In genomic region chr21:34022557-34023335, GRCh38 we compare ENCODE assay signal across 8 cellular contexts. TPM values are rescaled to one million over a fixed set of nuclear protein-coding genes. Genes with fewer than 3 reads are reported as not detected.
A peak's percentile ranks its signal among the peaks of the same experiment; 100 is the strongest.
DNase-seq lines count a peak whose midpoint lies in the region; ATAC-seq, FAIRE-seq and TF ChIP-seq lines count a peak whose summit lies in the region.

No MANE protein-coding gene starts in this region.

- H3K79me2 ChIP-seq in Karpas-422 (ENCODE audit: low read length) = no peaks in the 10 kb centered on the region

- peak overlapping the region in 6 of 10 experiments; percentile 5 to 56 (median 30); a peak in 6 of 20 replicates for H3K4me3 ChIP-seq in BLaER1 treated with 17β-estradiol and CSF1 and Interleukin-3, amounts not matched to agents 10 nM and 100 nM
- no peak overlapping the region for H3K4me3 ChIP-seq in Karpas-422 (ENCODE audit: low read length)

- TF ChIP-seq POLR2A in erythroblast (IDR thresholded peaks at IDR 0.05; ENCODE audit: low read length) = no peak

- TF ChIP-seq CTCF in WTC11 (IDR thresholded peaks at IDR 0.05) (no peak), mesothelial cell of epicardium (IDR thresholded peaks at IDR 0.05; ENCODE audit: unreplicated experiment) (no peak)

- H4K20me1 ChIP-seq in BLaER1 treated with 17β-estradiol and CSF1 and Interleukin-3, amounts not matched to agents 10 nM and 100 nM = no peaks in the 10 kb centered on the region
- H4K20me1 ChIP-seq in Karpas-422 (ENCODE audit: insufficient read depth, low read depth, low read length) = no peaks in the 10 kb centered on the region

- peak overlapping the region; percentile 65 to 89 (median 79) for H3K4me2 ChIP-seq in BLaER1 treated with 17β-estradiol and CSF1 and Interleukin-3, amounts not matched to agents 10 nM and 100 nM
- H3K4me2 ChIP-seq in Karpas-422 (ENCODE audit: low read depth, low read length, poor library complexity, severe bottlenecking) = peak overlapping the region; percentile 18

- H3K27me3 Mint-ChIP-seq in WTC11 (ENCODE audit: low read depth) (no peaks in the 10 kb centered on the region; the same call in 1 of the 2 replicates), mesothelial cell of epicardium (ENCODE audit: low read depth) (no peaks in the 10 kb centered on the region)

- no peaks in the 10 kb centered on the region for H3K36me3 ChIP-seq in BLaER1 treated with 17β-estradiol and CSF1 and Interleukin-3, amounts not matched to agents 10 nM and 100 nM
- peaks cover 7% of the 10 kb centered on the region; the same call in 1 of the 2 replicates for H3K36me3 ChIP-seq in Karpas-422 (ENCODE audit: insufficient read depth, low read length)

- no peak for FAIRE-seq in urothelium cell line (lab: Jason Lieb, UNC)

- H3K36me3 Mint-ChIP-seq in WTC11 = no peaks in the 10 kb centered on the region
- H3K36me3 Mint-ChIP-seq in mesothelial cell of epicardium = peaks cover 8% of the 10 kb centered on the region

- H3K9me3 Mint-ChIP-seq in WTC11 (peaks cover under 1% of the 10 kb centered on the region), mesothelial cell of epicardium (peaks cover 8% of the 10 kb centered on the region)

- peak; percentile 51 for ATAC-seq in WTC11

- peak overlapping the region; percentile 78 to 99 (median 95); a peak in 21 of 22 replicates for H3K27ac ChIP-seq in BLaER1 treated with 17β-estradiol and CSF1 and Interleukin-3, amounts not matched to agents 10 nM and 100 nM
- H3K27ac ChIP-seq in Karpas-422 (ENCODE audit: low read length) = 0 out of 2 replicates have a peak overlapping the region, but pooled peaks have one; percentile 97

- peaks cover 62 to 86% (median 85%) of the 10 kb centered on the region in 10 experiments for H3K4me1 ChIP-seq in BLaER1 treated with 17β-estradiol and CSF1 and Interleukin-3, amounts not matched to agents 10 nM and 100 nM
- peaks cover 57% of the 10 kb centered on the region for H3K4me1 ChIP-seq in Karpas-422 (ENCODE audit: low read length)

- peak overlapping the region in 10 of 11 experiments; percentile 49 to 84 (median 80); a peak in 20 of 22 replicates for H3K9ac ChIP-seq in BLaER1 treated with 17β-estradiol and CSF1 and Interleukin-3, amounts not matched to agents 10 nM and 100 nM
- H3K9ac ChIP-seq in Karpas-422 (ENCODE audit: low read length) = 0 out of 2 replicates have a peak overlapping the region, but pooled peaks have one; percentile 3

- H3K9me3 ChIP-seq in BLaER1 treated with 17β-estradiol and CSF1 and Interleukin-3, amounts not matched to agents 10 nM and 100 nM (replicated peaks in 1 of 11) = peaks cover 21 to 36% (median 25%) of the 10 kb centered on the region in 11 experiments
- peaks cover 7% of the 10 kb centered on the region; the same call in 1 of the 2 replicates for H3K9me3 ChIP-seq in Karpas-422 (ENCODE audit: low read length)

- no peaks in the 10 kb centered on the region for H3K27me3 ChIP-seq in BLaER1 treated with 17β-estradiol and CSF1 and Interleukin-3, amounts not matched to agents 10 nM and 100 nM
- no peaks in the 10 kb centered on the region for H3K27me3 ChIP-seq in Karpas-422 (ENCODE audit: low read length)

- DNase-seq in Karpas-422 (peak; percentile 63), WTC11 (ENCODE audit: low spot score) (no peak), mesothelial cell of epicardium (ENCODE audit: low spot score in 2 of 2, unreplicated experiment in 2 of 2) (no peak), NCI-H2107 (lab: John Stamatoyannopoulos, UW) (no peak), erythroblast (lab: John Stamatoyannopoulos, UW) (no peak), urothelium cell line (ENCODE audit: low spot score) (no peak), NCI-H1930 (lab: John Stamatoyannopoulos, UW) (no peak)

- H3K27ac Mint-ChIP-seq in WTC11 (no peak overlapping the region), mesothelial cell of epicardium (peak overlapping the region; percentile 51)

- H2AFZ ChIP-seq in Karpas-422 (ENCODE audit: low read length) = no peak overlapping the region

- POLR2A ChIA-PET in WTC11 (lab: Charles Lee) = no interaction called here

- H3K4me3 Mint-ChIP-seq in WTC11 (no peak overlapping the region), mesothelial cell of epicardium (no peak overlapping the region)

- H3K4me1 Mint-ChIP-seq in WTC11 = peaks cover 17% of the 10 kb centered on the region
- peaks cover 14% of the 10 kb centered on the region for H3K4me1 Mint-ChIP-seq in mesothelial cell of epicardium

- CTCF ChIA-PET in WTC11 (lab: Charles Lee) = interaction anchor here (1.1 to 2.1 kb wide), 2 partner anchors 99 to 325 kb away, joined by 4 to 9 read pairs; no protein-coding TSS in a partner anchor

- H3K9me2 ChIP-seq in Karpas-422 (replicated peaks; ENCODE audit: insufficient read depth, low read length) = no peaks in the 10 kb centered on the region

TF ChIP-seq in WTC11, 78 proteins besides CTCF, POLR2A, EP300 and RAD21 (continues in another document):
- TF ChIP-seq ZBTB21 (CRISPR knock-in tag; IDR thresholded peaks at IDR 0.05; ENCODE audit: borderline replicate concordance) (no peak), ZNF219 (CRISPR knock-in tag; IDR thresholded peaks at IDR 0.05; ENCODE audit: borderline replicate concordance) (no peak), PRDM15 (CRISPR knock-in tag; IDR thresholded peaks at IDR 0.05) (no peak), ZNF425 (CRISPR knock-in tag; conservative IDR thresholded peaks at IDR 0.05) (no peak)
- TF ChIP-seq, protein P1, sequence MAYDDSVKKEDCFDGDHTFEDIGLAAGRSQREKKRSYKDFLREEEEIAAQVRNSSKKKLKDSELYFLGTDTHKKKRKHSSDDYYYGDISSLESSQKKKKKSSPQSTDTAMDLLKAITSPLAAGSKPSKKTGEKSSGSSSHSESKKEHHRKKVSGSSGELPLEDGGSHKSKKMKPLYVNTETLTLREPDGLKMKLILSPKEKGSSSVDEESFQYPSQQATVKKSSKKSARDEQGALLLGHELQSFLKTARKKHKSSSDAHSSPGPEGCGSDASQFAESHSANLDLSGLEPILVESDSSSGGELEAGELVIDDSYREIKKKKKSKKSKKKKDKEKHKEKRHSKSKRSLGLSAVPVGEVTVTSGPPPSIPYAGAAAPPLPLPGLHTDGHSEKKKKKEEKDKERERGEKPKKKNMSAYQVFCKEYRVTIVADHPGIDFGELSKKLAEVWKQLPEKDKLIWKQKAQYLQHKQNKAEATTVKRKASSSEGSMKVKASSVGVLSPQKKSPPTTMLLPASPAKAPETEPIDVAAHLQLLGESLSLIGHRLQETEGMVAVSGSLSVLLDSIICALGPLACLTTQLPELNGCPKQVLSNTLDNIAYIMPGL (CRISPR knock-in tag; IDR thresholded peaks at IDR 0.05) = no peak

RNA-seq across cellular contexts. Expression of gene MRPS6, which starts 50.6 kb away (rescaled TPM):
- 28.4 and 56.8 TPM in 2 replicates for total RNA-seq in Karpas-422 (2014; rRNA removed; shearing (Covaris generic); ENCODE audit: low replicate concordance)
- total RNA-seq in WTC11 (2021) (109 to 133 TPM (median 111 TPM) in 3 replicates), mesothelial cell of epicardium (129 to 135 TPM (median 134 TPM) in 3 replicates)

RNA-seq across cellular contexts. Expression of gene SLC5A3, which starts 50.6 kb away (rescaled TPM):
- 23.7 and 55.0 TPM in 2 replicates for total RNA-seq in Karpas-422 (2014; rRNA removed; shearing (Covaris generic); ENCODE audit: low replicate concordance)
- total RNA-seq in WTC11 (2021) (14.8 to 18.0 TPM (median 17.8 TPM) in 3 replicates), mesothelial cell of epicardium (53.9 to 56.8 TPM (median 54.9 TPM) in 3 replicates)
